21 cellular contexts compared by ENCODE assay signal in genomic region chr17:61443475-61443882, GRCh38. TPM values are rescaled to one million over a fixed set of nuclear protein-coding genes. Genes with fewer than 3 reads are reported as not detected.
DNase-seq lines count a peak whose midpoint lies in the region; ATAC-seq, FAIRE-seq and TF ChIP-seq lines count a peak whose summit lies in the region.
"Had no signal": no experiment of that assay in that cellular context is flagged by ENCODE, and none has a peak within 500 bp of the region (broad histone marks: within the 10 kb centered on the region; RNA-seq: fewer than 3 reads in every experiment).

No MANE protein-coding gene starts in this region.

- no peak overlapping the region for H3K4me2 ChIP-seq in SK-N-SH

- H4K20me1 ChIP-seq in SK-N-SH (ENCODE audit: insufficient read depth) = no peaks in the 10 kb centered on the region

- no peaks in the 10 kb centered on the region for H3K79me2 ChIP-seq in SK-N-SH (ENCODE audit: insufficient read depth)

- no peak overlapping the region for H3K27ac ChIP-seq in SK-N-SH (ENCODE audit: low read depth in 2 of 2, low read length in 1 of 2)
- H3K27ac ChIP-seq: GM23248 had no signal

- no peaks in the 10 kb centered on the region for H3K9me2 ChIP-seq in SK-N-SH

- H3K4me1 ChIP-seq in SK-N-SH (ENCODE audit: control insufficient read depth in 1 of 2, insufficient read depth in 2 of 2, low read depth in 1 of 2, low read length in 1 of 2) = no peaks in the 10 kb centered on the region; a peak in 1 of 4 replicates

- CTCF ChIA-PET in SK-N-SH (lab: Yijun Ruan, JAX) = interaction anchor here (0.9 to 3.5 kb wide), 4 partner anchors 18 to 107 kb away, joined by 3 to 11 read pairs (median 4); no protein-coding TSS in a partner anchor

- H3F3A ChIP-seq in SK-N-SH (replicated peaks; ENCODE audit: insufficient read depth) = no peaks in the 10 kb centered on the region

- no peak overlapping the region for H2AFZ ChIP-seq in SK-N-SH (ENCODE audit: low read depth)
- H2AFZ ChIP-seq: GM23248 had no signal

- H3K27me3 Mint-ChIP-seq in activated T-helper 1 cell treated with anti-CD3 and anti-CD28 coated beads, Interleukin-12 subunit alpha, Interleukin-12 subunit beta, Interleukin-2, Interleukin-4 antibody, amounts not matched to agents 30 ng/mL and 10 ng/mL and 1 ng/mL, durations not matched to agents 14 hours and 24 hours and 36 hours (ENCODE audit: insufficient read depth) = peaks cover 30% of the 10 kb centered on the region

- peak; percentile 59 for DNase-seq in SK-N-SH
- DNase-seq in ecto neural progenitor cell (ENCODE audit: low spot score) = peak; percentile 49
- peak; percentile 56 for DNase-seq in islet precursor cell
- DNase-seq in NCI-H526 treated with DMSO at 0.1 percent for 48 hours (lab: John Stamatoyannopoulos, UW) = no peak
- no peak for DNase-seq in RCC 7860 (ENCODE audit: low spot score)
- DNase-seq in MV-4-11 (lab: John Stamatoyannopoulos, UW) = no peak
- DNase-seq in activated T-helper 1 cell treated with anti-CD3 and anti-CD28 coated beads, Interleukin-12 subunit alpha, Interleukin-12 subunit beta, Interleukin-2, Interleukin-4 antibody, amounts not matched to agents 30 ng/mL and 10 ng/mL and 1 ng/mL, durations not matched to agents 14 hours and 24 hours and 36 hours (ENCODE audit: low spot score) = no peak
- DNase-seq: 8988T; Calu3; CD4-positive, alpha-beta memory T cell; GM23248; HFFc6; IMR-90; Kasumi-1; NCI-H1417; NCI-H1930; NCI-H2171 treated with DMSO at 0.1 percent for 48 hours; NCI-H510A treated with DMSO at 0.1 percent for 48 hours; SHP77 had no signal

- H3K36me3 Mint-ChIP-seq in activated T-helper 1 cell treated with anti-CD3 and anti-CD28 coated beads, Interleukin-12 subunit alpha, Interleukin-12 subunit beta, Interleukin-2, Interleukin-4 antibody, amounts not matched to agents 30 ng/mL and 10 ng/mL and 1 ng/mL, durations not matched to agents 14 hours and 24 hours and 36 hours (ENCODE audit: low read depth) = no peaks in the 10 kb centered on the region

- POLR2A ChIA-PET in SK-N-SH (lab: Yijun Ruan, JAX) = no interaction called here

- H3K4me3 Mint-ChIP-seq in activated T-helper 1 cell treated with anti-CD3 and anti-CD28 coated beads, Interleukin-12 subunit alpha, Interleukin-12 subunit beta, Interleukin-2, Interleukin-4 antibody, amounts not matched to agents 30 ng/mL and 10 ng/mL and 1 ng/mL, durations not matched to agents 14 hours and 24 hours and 36 hours = no peak overlapping the region
- H3K4me3 Mint-ChIP-seq: CD4-positive, alpha-beta memory T cell; HFFc6; T-helper 1 cell treated with Interleukin-12 subunit alpha and Interleukin-12 subunit beta and Interleukin-4 antibody, amounts not matched to agents 30 μg/mL and 1 μg/mL, for 36 hours had no signal

- no peak for TF ChIP-seq RAD21 in SK-N-SH (IDR thresholded peaks at IDR 0.05; ENCODE audit: low read length)

- H3K4me1 Mint-ChIP-seq in activated T-helper 1 cell treated with anti-CD3 and anti-CD28 coated beads, Interleukin-12 subunit alpha, Interleukin-12 subunit beta, Interleukin-2, Interleukin-4 antibody, amounts not matched to agents 30 ng/mL and 10 ng/mL and 1 ng/mL, durations not matched to agents 14 hours and 24 hours and 36 hours (ENCODE audit: low read depth) = no peaks in the 10 kb centered on the region
- H3K4me1 Mint-ChIP-seq: CD4-positive, alpha-beta memory T cell had no signal

- no peaks in the 10 kb centered on the region for H3K9me3 ChIP-seq in SK-N-SH

- no peak overlapping the region for H3K4me3 ChIP-seq in SK-N-SH (ENCODE audit: low read depth in 2 of 2, low read length in 1 of 2)
- H3K4me3 ChIP-seq: GM23248 had no signal

- peaks cover 3% of the 10 kb centered on the region for H3K9me3 Mint-ChIP-seq in activated T-helper 1 cell treated with anti-CD3 and anti-CD28 coated beads, Interleukin-12 subunit alpha, Interleukin-12 subunit beta, Interleukin-2, Interleukin-4 antibody, amounts not matched to agents 30 ng/mL and 10 ng/mL and 1 ng/mL, durations not matched to agents 14 hours and 24 hours and 36 hours
- H3K9me3 Mint-ChIP-seq: HFFc6; T-helper 1 cell treated with Interleukin-12 subunit alpha and Interleukin-12 subunit beta and Interleukin-4 antibody, amounts not matched to agents 30 μg/mL and 1 μg/mL, for 36 hours had no signal

- H3K27ac Mint-ChIP-seq in activated T-helper 1 cell treated with anti-CD3 and anti-CD28 coated beads, Interleukin-12 subunit alpha, Interleukin-12 subunit beta, Interleukin-2, Interleukin-4 antibody, amounts not matched to agents 30 ng/mL and 10 ng/mL and 1 ng/mL, durations not matched to agents 14 hours and 24 hours and 36 hours = no peak overlapping the region
- H3K27ac Mint-ChIP-seq: HFFc6; T-helper 1 cell treated with Interleukin-12 subunit alpha and Interleukin-12 subunit beta and Interleukin-4 antibody, amounts not matched to agents 30 μg/mL and 1 μg/mL, for 36 hours had no signal

- no peaks in the 10 kb centered on the region for H3K27me3 ChIP-seq in SK-N-SH (ENCODE audit: insufficient read depth)

- FAIRE-seq in RCC 7860 (lab: Jason Lieb, UNC) = no peak

- intact Hi-C loops in activated T-helper 1 cell treated with anti-CD3 and anti-CD28 coated beads, Interleukin-12 subunit alpha, Interleukin-12 subunit beta, Interleukin-2, Interleukin-4 antibody, amounts not matched to agents 30 ng/mL and 10 ng/mL and 1 ng/mL, durations not matched to agents 14 hours and 24 hours and 36 hours (cut with micrococcal nuclease) = no loop called here

- H3K36me3 ChIP-seq in SK-N-SH (replicated peaks in 1 of 2; ENCODE audit: control insufficient read depth in 1 of 2, insufficient read depth in 2 of 2, low read length in 1 of 2) = no peaks in the 10 kb centered on the region

- no peak for TF ChIP-seq EP300 in SK-N-SH (IDR thresholded peaks at IDR 0.05; ENCODE audit: borderline replicate concordance in 1 of 2, low read depth in 1 of 2, low read length in 1 of 2)

- no peak overlapping the region for H3K9ac ChIP-seq in SK-N-SH
- H3K9ac ChIP-seq: GM23248 had no signal

- TF ChIP-seq CTCF in SK-N-SH (IDR thresholded peaks at IDR 0.05) = no peak

- 80% methylated on average over 11 of the region's 18 CpGs for WGBS in SK-N-SH (ENCODE audit: low lambda C conversion rate)

- no peak for ATAC-seq in SK-N-SH treated with all-trans-retinoic acid at 6 μM for 48 hours

TF ChIP-seq in SK-N-SH, 30 proteins besides CTCF, POLR2A, EP300 and RAD21:
- TF ChIP-seq PBX3 (IDR thresholded peaks at IDR 0.05) (0 out of 2 replicates have a peak, but pooled peaks have one; percentile 10), CHD2 (IDR thresholded peaks at IDR 0.05; ENCODE audit: low read length, partially characterized antibody) (no peak)

TF ChIP-seq in SK-N-SH treated with all-trans-retinoic acid at 6 μM for 48 hours, 23 proteins besides CTCF, POLR2A, EP300 and RAD21:
- TF ChIP-seq POU6F1 (CRISPR knock-in tag; IDR thresholded peaks at IDR 0.05; ENCODE audit: borderline replicate concordance, low read depth) (no peak), ARNTL (CRISPR knock-in tag; IDR thresholded peaks at IDR 0.05; ENCODE audit: borderline replicate concordance, low read depth) (no peak), RARB (CRISPR knock-in tag; IDR thresholded peaks at IDR 0.05) (no peak), ZFP3 (CRISPR knock-in tag; IDR thresholded peaks at IDR 0.05) (no peak), CSRNP3 (CRISPR knock-in tag; IDR thresholded peaks at IDR 0.05) (no peak), CSDC2 (CRISPR knock-in tag; IDR thresholded peaks at IDR 0.05) (no peak), BACH2 (CRISPR knock-in tag; IDR thresholded peaks at IDR 0.05; ENCODE audit: borderline replicate concordance) (no peak), ZNF8 (CRISPR knock-in tag; IDR thresholded peaks at IDR 0.05) (no peak)

RNA-seq across cellular contexts. Expression of gene TBX4, which starts 8.7 kb away (rescaled TPM):
- 0.02 and 0.05 TPM in 2 replicates for polyA plus RNA-seq in SK-N-SH (2012; rRNA removed)
- 0.05 and 0.19 TPM in 2 replicates for polyA plus RNA-seq in SK-N-SH (2012; cell fraction: cytosol; rRNA removed)
- polyA plus RNA-seq in SK-N-SH (2012; cell fraction: nucleus; rRNA removed) = 0.45 and 0.75 TPM in 2 replicates
- not detected in 2 replicates for total RNA-seq in activated T-helper 1 cell treated with anti-CD3 and anti-CD28 coated beads, Interleukin-12 subunit alpha, Interleukin-12 subunit beta, Interleukin-2, Interleukin-4 antibody, amounts not matched to agents 30 ng/mL and 10 ng/mL and 1 ng/mL, durations not matched to agents 14 hours and 24 hours and 36 hours
- total RNA-seq: Calu3; CD4-positive, alpha-beta memory T cell; GM23248; IMR-90 had no signal
- polyA plus RNA-seq: CD4-positive, alpha-beta memory T cell; GM23248 had no signal

RNA-seq across cellular contexts. Expression of gene TBX2, which starts 43.8 kb away (rescaled TPM):
- polyA plus RNA-seq in SK-N-SH (2012; rRNA removed) = 37.8 and 57.8 TPM in 2 replicates
- 28.9 and 45.2 TPM in 2 replicates for polyA plus RNA-seq in SK-N-SH (2012; cell fraction: cytosol; rRNA removed)
- 179 and 233 TPM in 2 replicates for polyA plus RNA-seq in SK-N-SH (2012; cell fraction: nucleus; rRNA removed)
- total RNA-seq in activated T-helper 1 cell treated with anti-CD3 and anti-CD28 coated beads, Interleukin-12 subunit alpha, Interleukin-12 subunit beta, Interleukin-2, Interleukin-4 antibody, amounts not matched to agents 30 ng/mL and 10 ng/mL and 1 ng/mL, durations not matched to agents 14 hours and 24 hours and 36 hours = not detected in 2 replicates
- total RNA-seq: CD4-positive, alpha-beta memory T cell had no signal
- polyA plus RNA-seq: CD4-positive, alpha-beta memory T cell had no signal

Comparison
In these comparisons a context has a peak if more than half of its experiments do, and no peak if none do; other contexts are left out.
1. DNase-seq: peak in SK-N-SH (single experiment), ecto neural progenitor cell (single experiment) and islet precursor cell (single experiment); none in NCI-H526 treated with DMSO at 0.1 percent for 48 hours (single experiment), RCC 7860 (single experiment), MV-4-11 (single experiment) and activated T-helper 1 cell treated with anti-CD3 and anti-CD28 coated beads, Interleukin-12 subunit alpha, Interleukin-12 subunit beta, Interleukin-2, Interleukin-4 antibody, amounts not matched to agents 30 ng/mL and 10 ng/mL and 1 ng/mL, durations not matched to agents 14 hours and 24 hours and 36 hours (single experiment).